Comparison of ENCODE assay signal across 1 cellular context in the genomic region with DNA sequence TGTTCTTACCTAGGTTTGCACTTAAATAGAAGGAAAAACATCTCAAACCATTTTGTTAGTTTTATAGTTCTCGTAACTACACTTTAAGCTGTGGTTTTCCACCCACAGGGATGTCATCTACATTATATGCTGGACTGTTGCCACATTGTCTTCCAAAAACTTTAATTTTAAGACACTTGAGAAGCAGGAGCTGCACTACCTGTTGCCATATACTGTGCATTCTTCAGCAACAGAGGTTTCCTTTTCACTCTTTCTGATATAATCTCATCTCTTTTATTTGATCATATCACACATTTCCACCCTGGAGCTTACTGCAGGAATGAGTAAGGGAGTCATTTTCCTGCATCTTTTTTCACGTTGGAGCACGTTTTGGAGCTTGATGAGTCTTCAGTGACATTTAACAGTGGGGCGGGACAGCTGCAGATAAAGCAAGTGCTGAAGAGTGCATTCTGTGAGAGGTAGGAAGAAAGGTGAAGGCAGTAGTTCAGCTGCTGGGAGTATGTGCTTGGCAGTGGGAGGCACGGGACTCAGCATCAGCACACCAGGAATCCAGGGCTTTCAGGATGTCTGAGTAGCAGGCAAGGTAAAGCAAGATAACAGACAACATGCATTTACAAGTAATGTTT.
TF ChIP-seq lines count a peak whose summit lies in the region.

No MANE protein-coding gene starts in this region.

TF ChIP-seq in GM23338, 12 proteins besides CTCF, POLR2A, EP300 and RAD21 (continued from another document):
- TF ChIP-seq, protein P1, sequence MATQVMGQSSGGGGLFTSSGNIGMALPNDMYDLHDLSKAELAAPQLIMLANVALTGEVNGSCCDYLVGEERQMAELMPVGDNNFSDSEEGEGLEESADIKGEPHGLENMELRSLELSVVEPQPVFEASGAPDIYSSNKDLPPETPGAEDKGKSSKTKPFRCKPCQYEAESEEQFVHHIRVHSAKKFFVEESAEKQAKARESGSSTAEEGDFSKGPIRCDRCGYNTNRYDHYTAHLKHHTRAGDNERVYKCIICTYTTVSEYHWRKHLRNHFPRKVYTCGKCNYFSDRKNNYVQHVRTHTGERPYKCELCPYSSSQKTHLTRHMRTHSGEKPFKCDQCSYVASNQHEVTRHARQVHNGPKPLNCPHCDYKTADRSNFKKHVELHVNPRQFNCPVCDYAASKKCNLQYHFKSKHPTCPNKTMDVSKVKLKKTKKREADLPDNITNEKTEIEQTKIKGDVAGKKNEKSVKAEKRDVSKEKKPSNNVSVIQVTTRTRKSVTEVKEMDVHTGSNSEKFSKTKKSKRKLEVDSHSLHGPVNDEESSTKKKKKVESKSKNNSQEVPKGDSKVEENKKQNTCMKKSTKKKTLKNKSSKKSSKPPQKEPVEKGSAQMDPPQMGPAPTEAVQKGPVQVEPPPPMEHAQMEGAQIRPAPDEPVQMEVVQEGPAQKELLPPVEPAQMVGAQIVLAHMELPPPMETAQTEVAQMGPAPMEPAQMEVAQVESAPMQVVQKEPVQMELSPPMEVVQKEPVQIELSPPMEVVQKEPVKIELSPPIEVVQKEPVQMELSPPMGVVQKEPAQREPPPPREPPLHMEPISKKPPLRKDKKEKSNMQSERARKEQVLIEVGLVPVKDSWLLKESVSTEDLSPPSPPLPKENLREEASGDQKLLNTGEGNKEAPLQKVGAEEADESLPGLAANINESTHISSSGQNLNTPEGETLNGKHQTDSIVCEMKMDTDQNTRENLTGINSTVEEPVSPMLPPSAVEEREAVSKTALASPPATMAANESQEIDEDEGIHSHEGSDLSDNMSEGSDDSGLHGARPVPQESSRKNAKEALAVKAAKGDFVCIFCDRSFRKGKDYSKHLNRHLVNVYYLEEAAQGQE (IDR thresholded peaks at IDR 0.05; ENCODE audit: unreplicated experiment), result no peak
- TF ChIP-seq, protein P2, sequence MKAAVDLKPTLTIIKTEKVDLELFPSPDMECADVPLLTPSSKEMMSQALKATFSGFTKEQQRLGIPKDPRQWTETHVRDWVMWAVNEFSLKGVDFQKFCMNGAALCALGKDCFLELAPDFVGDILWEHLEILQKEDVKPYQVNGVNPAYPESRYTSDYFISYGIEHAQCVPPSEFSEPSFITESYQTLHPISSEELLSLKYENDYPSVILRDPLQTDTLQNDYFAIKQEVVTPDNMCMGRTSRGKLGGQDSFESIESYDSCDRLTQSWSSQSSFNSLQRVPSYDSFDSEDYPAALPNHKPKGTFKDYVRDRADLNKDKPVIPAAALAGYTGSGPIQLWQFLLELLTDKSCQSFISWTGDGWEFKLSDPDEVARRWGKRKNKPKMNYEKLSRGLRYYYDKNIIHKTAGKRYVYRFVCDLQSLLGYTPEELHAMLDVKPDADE (IDR thresholded peaks at IDR 0.05), result no peak
- TF ChIP-seq CREB1 (CRISPR knock-in tag; IDR thresholded peaks at IDR 0.05; ENCODE audit: low read depth) (no peak), STAT1 (IDR thresholded peaks at IDR 0.05; ENCODE audit: unreplicated experiment) (no peak)
